In genomic region chr2:44245068-44245861, GRCh38 we compare ENCODE assay signal across 12 cellular contexts. TPM values are rescaled to one million over a fixed set of nuclear protein-coding genes. Genes with fewer than 3 reads are reported as not detected.
DNase-seq lines count a peak whose midpoint lies in the region; ATAC-seq, FAIRE-seq and TF ChIP-seq lines count a peak whose summit lies in the region.
"Had no signal": no experiment of that assay in that cellular context is flagged by ENCODE, and none has a peak within 500 bp of the region (broad histone marks: within the 10 kb centered on the region; RNA-seq: fewer than 3 reads in every experiment).

No MANE protein-coding gene starts in this region.

- peaks cover 16% of the 10 kb centered on the region for H3K4me1 ChIP-seq in foreskin keratinocyte

- DNase-seq in H54 (ENCODE audit: insufficient read length, low spot score) (no peak), NCI-H69 (lab: John Stamatoyannopoulos, UW) (peak; percentile 62), foreskin keratinocyte (peak in 1 of 2 donors; percentile 46), progenitor cell of endocrine pancreas (ENCODE audit: low spot score, unreplicated experiment) (no peak), putamen (ENCODE audit: low spot score) (no peak), dedifferentiated amniotic fluid mesenchymal stem cell (ENCODE audit: extremely low spot score) (no peak)
- DNase-seq: activated CD8-positive, alpha-beta T cell treated with anti-CD3 and anti-CD28 coated beads, Interleukin-2, amount 10 ng/mL, durations not matched to agents 7 days and 5 days; stimulated activated CD4-positive, alpha-beta T cell treated with anti-CD3 and anti-CD28 coated beads, Interleukin-4, amount 100 ng/mL, for 4 hours had no signal

- no peak overlapping the region for H3K27ac ChIP-seq in foreskin keratinocyte
- H3K27ac ChIP-seq: SJSA1 had no signal

- no peaks in the 10 kb centered on the region for H3K9me3 Mint-ChIP-seq in progenitor cell of endocrine pancreas (ENCODE audit: low read depth)

- H3K36me3 Mint-ChIP-seq in progenitor cell of endocrine pancreas (ENCODE audit: insufficient read depth), result peaks cover 1% of the 10 kb centered on the region

- H3K4me3 Mint-ChIP-seq in progenitor cell of endocrine pancreas (ENCODE audit: low read depth), result peak overlapping the region; percentile 35

- peak overlapping the region; percentile 97 for H3K27ac Mint-ChIP-seq in progenitor cell of endocrine pancreas
- H3K27ac Mint-ChIP-seq: activated CD8-positive, alpha-beta T cell treated with anti-CD3 and anti-CD28 coated beads, Interleukin-2, amount 10 ng/mL, durations not matched to agents 7 days and 5 days had no signal

- TF ChIP-seq CTCF in foreskin keratinocyte (conservative IDR thresholded peaks at IDR 0.05), result peak; percentile 15
- no peak for TF ChIP-seq CTCF in progenitor cell of endocrine pancreas (IDR thresholded peaks at IDR 0.05; ENCODE audit: unreplicated experiment)

- H3K27me3 Mint-ChIP-seq in progenitor cell of endocrine pancreas, result no peaks in the 10 kb centered on the region

- ATAC-seq in foreskin keratinocyte (peak; percentile 31), HG02870 (IDR thresholded peaks at IDR 0.05; ENCODE audit: unreplicated experiment) (no peak), GM18505 (IDR thresholded peaks at IDR 0.05; ENCODE audit: unreplicated experiment) (no peak)

- H3K4me1 Mint-ChIP-seq in progenitor cell of endocrine pancreas (ENCODE audit: low read depth), result peaks cover 37% of the 10 kb centered on the region

- H3K27me3 ChIP-seq in foreskin keratinocyte, result peaks cover 3% of the 10 kb centered on the region
- H3K27me3 ChIP-seq: SJSA1 had no signal

- no peak for TF ChIP-seq POLR2A in H54 (IDR thresholded peaks at IDR 0.05; ENCODE audit: low read depth, low read length)
- no peak for TF ChIP-seq POLR2A in GM18505 (IDR thresholded peaks at IDR 0.05; ENCODE audit: borderline replicate concordance, extremely low read depth, insufficient read depth, insufficient read length)

- FAIRE-seq in H54 (lab: Jason Lieb, UNC), result peak; percentile 64
- FAIRE-seq: astrocyte had no signal

RNA-seq across cellular contexts. Expression of gene SLC3A1, which starts 30.0 kb away (rescaled TPM):
- total RNA-seq in foreskin keratinocyte (not detected in 2 replicates), progenitor cell of endocrine pancreas (1.0 and 1.2 TPM in 2 replicates)
- polyA plus RNA-seq in foreskin keratinocyte, result 0.03 TPM in 1 of 2 replicates, not detected in the other
- total RNA-seq: activated CD8-positive, alpha-beta T cell treated with anti-CD3 and anti-CD28 coated beads, Interleukin-2, amount 10 ng/mL, durations not matched to agents 7 days and 5 days; SJSA1 had no signal
